8 cellular contexts compared by ENCODE assay signal in the genomic region with DNA sequence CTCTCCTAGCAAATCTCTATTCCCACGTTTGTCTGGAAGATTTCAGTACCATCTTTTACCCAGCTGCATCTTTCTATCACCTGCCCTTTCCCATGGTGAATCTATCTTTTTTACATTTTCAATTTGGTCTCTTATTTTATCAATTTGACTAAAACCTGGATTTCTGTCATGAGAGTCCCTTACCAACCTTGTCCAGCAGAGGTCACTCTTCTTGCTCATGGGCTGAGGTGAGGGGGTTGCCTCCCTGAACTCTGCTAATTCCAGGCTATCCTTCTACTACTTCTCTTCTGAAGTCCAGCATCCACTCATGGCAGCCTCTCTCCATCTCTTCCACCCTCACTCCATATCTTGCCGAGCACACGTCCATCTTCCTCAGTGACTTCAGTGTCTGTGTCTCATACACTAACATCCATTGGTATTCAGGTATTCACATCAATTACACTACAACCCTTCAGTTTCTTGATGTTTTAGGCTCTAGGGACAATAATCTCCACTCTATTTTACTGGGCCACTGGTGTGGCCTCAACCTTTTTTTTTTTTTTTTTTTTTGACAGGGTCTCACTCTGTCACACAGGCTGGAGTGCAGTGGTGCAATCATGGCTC. TPM values are rescaled to one million over a fixed set of nuclear protein-coding genes. Genes with fewer than 3 reads are reported as not detected.
DNase-seq lines count a peak whose midpoint lies in the region; ATAC-seq, FAIRE-seq and TF ChIP-seq lines count a peak whose summit lies in the region.

No MANE protein-coding gene starts in this region.

- H3K27ac Mint-ChIP-seq in activated CD4-positive, alpha-beta T cell treated with anti-CD3 and anti-CD28 coated beads, Interleukin-2, amount 10 ng/mL, durations not matched to agents 7 days and 5 days = no peak overlapping the region

- no peaks in the 10 kb centered on the region for H3K4me1 Mint-ChIP-seq in activated CD4-positive, alpha-beta T cell treated with anti-CD3 and anti-CD28 coated beads, Interleukin-2, amount 10 ng/mL, durations not matched to agents 7 days and 5 days

- no peak for TF ChIP-seq POLR2A in H54 (IDR thresholded peaks at IDR 0.05; ENCODE audit: low read depth, low read length)

- H3K4me3 Mint-ChIP-seq in activated CD4-positive, alpha-beta T cell treated with anti-CD3 and anti-CD28 coated beads, Interleukin-2, amount 10 ng/mL, durations not matched to agents 7 days and 5 days = no peak overlapping the region

- CTCF ChIA-PET in activated CD4-positive, alpha-beta T cell treated with anti-CD3 and anti-CD28 coated beads, Interleukin-2, amount 10 ng/mL, durations not matched to agents 7 days and 5 days (lab: Charles Lee) = no interaction called here

- DNase-seq in Caki2 (ENCODE audit: low read depth) (peak; percentile 35), M059J (ENCODE audit: low read depth) (peak; percentile 36), germinal center (ENCODE audit: low spot score) (peak; percentile 61), H54 (ENCODE audit: insufficient read length, low spot score) (no peak), COR-L47 (lab: John Stamatoyannopoulos, UW) (no peak)
- peak; percentile 50 for DNase-seq in activated CD4-positive, alpha-beta T cell treated with anti-CD3 and anti-CD28 coated beads, Interleukin-2, amount 10 ng/mL, durations not matched to agents 7 days and 5 days
- DNase-seq in stimulated activated CD4-positive, alpha-beta T cell treated with anti-CD3 and anti-CD28 coated beads, Interleukin-12 subunit alpha, Interleukin-12 subunit beta, amount 100 ng/mL, for 48 hours (ENCODE audit: low read depth in 2 of 3, low spot score in 1 of 3) = peak in 2 of 3 donors; percentile 16 to 53

- peak; percentile 67 for ATAC-seq in GM19023 (IDR thresholded peaks at IDR 0.05; ENCODE audit: unreplicated experiment)

- in situ Hi-C loops in Caki2 (cut with HindIII; ENCODE audit: low pct_unique_long_range_greater_than_20kb, low sequenced_read_pairs) = no loop called here

- no peak for FAIRE-seq in H54 (lab: Jason Lieb, UNC)

- POLR2A ChIA-PET in activated CD4-positive, alpha-beta T cell treated with anti-CD3 and anti-CD28 coated beads, Interleukin-2, amount 10 ng/mL, durations not matched to agents 7 days and 5 days (lab: Charles Lee) = no interaction called here

- no peaks in the 10 kb centered on the region for H3K36me3 Mint-ChIP-seq in activated CD4-positive, alpha-beta T cell treated with anti-CD3 and anti-CD28 coated beads, Interleukin-2, amount 10 ng/mL, durations not matched to agents 7 days and 5 days (ENCODE audit: low read depth)

- no peaks in the 10 kb centered on the region for H3K9me3 Mint-ChIP-seq in activated CD4-positive, alpha-beta T cell treated with anti-CD3 and anti-CD28 coated beads, Interleukin-2, amount 10 ng/mL, durations not matched to agents 7 days and 5 days

- peaks cover 2% of the 10 kb centered on the region for H3K27me3 Mint-ChIP-seq in activated CD4-positive, alpha-beta T cell treated with anti-CD3 and anti-CD28 coated beads, Interleukin-2, amount 10 ng/mL, durations not matched to agents 7 days and 5 days

RNA-seq across cellular contexts. Expression of a gene that starts 17.8 kb away (rescaled TPM):
- 1.8 and 4.6 TPM in 2 replicates for total RNA-seq in Caki2 (2014; rRNA removed; shearing (Covaris generic); ENCODE audit: low replicate concordance)
- 3.5 and 9.2 TPM in 2 replicates for total RNA-seq in M059J (2014; rRNA removed; shearing (Covaris generic))
- 10 to 100 TPM; 12.2 to 14.4 TPM for total RNA-seq in activated CD4-positive, alpha-beta T cell treated with anti-CD3 and anti-CD28 coated beads, Interleukin-2, amount 10 ng/mL, durations not matched to agents 7 days and 5 days

Comparison
In these comparisons a context has a peak if more than half of its experiments do, and no peak if none do; other contexts are left out.
1. DNase-seq: peak in Caki2 (single experiment), M059J (single experiment), activated CD4-positive, alpha-beta T cell treated with anti-CD3 and anti-CD28 coated beads, Interleukin-2, amount 10 ng/mL, durations not matched to agents 7 days and 5 days (single experiment), germinal center (single experiment) and stimulated activated CD4-positive, alpha-beta T cell treated with anti-CD3 and anti-CD28 coated beads, Interleukin-12 subunit alpha, Interleukin-12 subunit beta, amount 100 ng/mL, for 48 hours (2 of 3); none in H54 (single experiment) and COR-L47 (single experiment).